In the genomic region with DNA sequence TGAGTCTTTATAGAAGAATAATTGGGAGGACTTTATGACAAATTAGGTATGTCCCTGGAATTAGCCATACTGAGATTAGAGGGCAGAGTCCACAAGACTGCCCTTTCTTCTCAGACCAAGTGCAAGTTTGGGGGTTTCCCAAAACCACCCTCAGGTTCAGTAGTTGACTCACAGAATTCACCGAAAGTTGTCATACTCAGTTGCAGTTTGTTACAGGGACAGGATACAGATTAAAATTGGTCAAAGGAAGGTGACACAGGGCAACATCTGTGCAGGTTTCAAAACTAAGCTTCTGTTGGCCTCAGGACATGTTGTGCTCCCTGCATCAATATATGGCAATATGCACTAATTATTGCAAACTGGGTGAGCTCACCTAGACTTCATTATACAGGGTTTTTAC, we compare ENCODE assay signal across 17 cellular contexts. TPM values are rescaled to one million over a fixed set of nuclear protein-coding genes. Genes with fewer than 3 reads are reported as not detected.
A peak's percentile ranks its signal among the peaks of the same experiment; 100 is the strongest.
DNase-seq lines count a peak whose midpoint lies in the region; ATAC-seq lines count a peak whose summit lies in the region.
"Had no signal": no experiment of that assay in that cellular context is flagged by ENCODE, and none has a peak within 500 bp of the region (broad histone marks: within the 10 kb centered on the region; RNA-seq: fewer than 3 reads in every experiment).

No MANE protein-coding gene starts in this region.

- no peak for DNase-seq in RKO (ENCODE audit: low spot score)
- no peak for DNase-seq in mesendoderm
- DNase-seq in AG08395 (ENCODE audit: low spot score): no peak
- no peak for DNase-seq in epidermal melanocyte (ENCODE audit: insufficient read length, low spot score)
- DNase-seq: activated effector memory CD4-positive, alpha-beta T cell treated with Interleukin-2 at 50 U/mL for 16 hours; anterior cingulate cortex; left ventricle myocardium superior; NCI-H1930; NCI-H524 treated with DMSO at 0.1 percent for 48 hours; pancreas; stimulated activated naive CD8-positive, alpha-beta T cell treated with anti-CD3 and anti-CD28 coated beads, Interleukin-15, Interleukin-2, amounts not matched to agents 100 U/mL and 50 U/mL, for 24 hours had no signal

- WGBS in mesendoderm (ENCODE audit: extremely low coverage, insufficient coverage, low lambda C conversion rate): no CpG with 5 or more reads among the region's 1 CpG

- no peak overlapping the region for H3K9ac ChIP-seq in mesendoderm (ENCODE audit: low read length)

- no peak overlapping the region for H3K27ac ChIP-seq in mesendoderm (ENCODE audit: low read depth, low read length)
- H3K27ac ChIP-seq: C4-2B, pancreas had no signal

- H3K4ac ChIP-seq in mesendoderm (ENCODE audit: low read depth, low read length): no peak overlapping the region

- no peak overlapping the region for H3K4me3 ChIP-seq in mesendoderm (ENCODE audit: low read length)
- H3K4me3 ChIP-seq: pancreas, smooth muscle cell had no signal

- H2AK5ac ChIP-seq in mesendoderm (ENCODE audit: low read length): no peak overlapping the region

- H3K56ac ChIP-seq in mesendoderm (ENCODE audit: low read length): no peak overlapping the region

- no peak overlapping the region for H2BK120ac ChIP-seq in mesendoderm (ENCODE audit: low read depth, low read length)

- H3K4me1 ChIP-seq in mesendoderm (ENCODE audit: control insufficient read depth, low read depth, low read length): peaks cover 5% of the 10 kb centered on the region

- no peak overlapping the region for H4K8ac ChIP-seq in mesendoderm (ENCODE audit: low read depth, low read length)

- H3K23ac ChIP-seq in mesendoderm (ENCODE audit: low read length): no peak overlapping the region

- H2BK15ac ChIP-seq in mesendoderm (replicated peaks; ENCODE audit: low read depth): no peak overlapping the region

- H3K4me2 ChIP-seq in mesendoderm (ENCODE audit: low read length): no peak overlapping the region
- H3K4me2 ChIP-seq: smooth muscle cell had no signal

- no peaks in the 10 kb centered on the region for H3K36me3 ChIP-seq in mesendoderm (ENCODE audit: control insufficient read depth, insufficient read depth, low read length)
- H3K36me3 ChIP-seq: pancreas had no signal

- H3K79me2 ChIP-seq in mesendoderm (ENCODE audit: control insufficient read depth, insufficient read depth, low read length): peaks cover 21% of the 10 kb centered on the region

- H3K27me3 ChIP-seq in mesendoderm (ENCODE audit: insufficient read depth, low read length, poor library complexity): no peaks in the 10 kb centered on the region
- H3K27me3 ChIP-seq: pancreas had no signal

- no peak overlapping the region for H4K5ac ChIP-seq in mesendoderm (ENCODE audit: low read length)

- peak; percentile 90 for ATAC-seq in GM19023 (IDR thresholded peaks at IDR 0.05; ENCODE audit: unreplicated experiment)
- ATAC-seq in HG02588 (IDR thresholded peaks at IDR 0.05; ENCODE audit: unreplicated experiment): peak; percentile 90
- peak; percentile 82 for ATAC-seq in HG03196 (IDR thresholded peaks at IDR 0.05; ENCODE audit: unreplicated experiment)
- ATAC-seq: left ventricle myocardium superior; Panc1; pancreas; stimulated activated naive CD8-positive, alpha-beta T cell treated with anti-CD3 and anti-CD28 coated beads, Interleukin-15, Interleukin-2, amounts not matched to agents 100 U/mL and 50 U/mL, for 24 hours had no signal

- peaks cover 12% of the 10 kb centered on the region for H3K79me1 ChIP-seq in mesendoderm (ENCODE audit: low read length)

- no peak overlapping the region for H2BK5ac ChIP-seq in mesendoderm (ENCODE audit: low read length)

- no peak overlapping the region for H3K18ac ChIP-seq in mesendoderm (ENCODE audit: low read length)

RNA-seq across cellular contexts. Expression of a gene that starts 3.8 kb away (rescaled TPM):
- polyA plus RNA-seq in mesendoderm (2013, experiment 1 of 2): 3.8 TPM
- polyA plus RNA-seq in mesendoderm (2013, experiment 2 of 2): 3.2 TPM
